8 cellular contexts compared by ENCODE assay signal in the genomic region with DNA sequence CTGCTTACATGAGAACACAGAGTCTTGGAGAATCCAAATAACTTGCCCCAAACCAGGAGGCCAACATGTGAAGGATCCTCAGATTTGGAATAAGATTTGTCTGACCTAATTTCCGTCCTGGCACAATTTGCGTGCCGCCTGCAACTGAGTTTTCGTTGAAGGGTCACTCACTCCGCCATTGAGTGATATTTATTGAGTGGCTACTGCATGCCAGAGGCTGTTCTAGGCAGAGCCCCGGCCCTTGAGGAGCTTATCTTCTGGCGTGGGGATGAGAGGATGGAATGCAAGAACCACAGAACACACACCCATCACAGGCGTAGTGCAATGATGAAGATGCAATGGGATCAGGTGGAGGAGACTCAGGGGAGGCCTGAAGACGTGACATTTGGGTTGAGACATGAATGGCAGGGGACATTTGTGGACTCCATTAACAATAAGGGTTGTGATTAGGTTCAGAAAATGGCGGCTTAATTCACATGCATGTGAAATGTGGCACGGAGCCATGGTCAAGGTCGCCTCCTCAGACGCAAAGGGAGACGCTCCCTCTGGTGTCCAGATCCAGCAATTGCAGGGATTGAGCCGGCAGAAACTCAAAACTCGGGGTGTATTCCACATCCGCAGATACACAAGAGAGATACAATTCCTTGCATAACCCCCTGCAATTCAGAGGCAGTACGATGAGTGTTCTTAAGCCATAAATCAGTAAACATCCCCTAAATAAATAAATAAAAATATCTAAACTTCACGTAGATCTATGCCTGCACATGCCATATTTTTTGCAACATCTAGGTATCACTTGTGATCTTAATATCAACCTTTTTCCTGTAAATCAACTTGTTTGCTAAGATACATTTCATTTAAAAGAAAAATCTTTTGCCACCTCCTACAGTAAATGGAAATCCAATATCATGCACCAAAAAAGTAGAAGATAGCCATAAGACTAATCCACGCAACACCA. TPM values are rescaled to one million over a fixed set of nuclear protein-coding genes. Genes with fewer than 3 reads are reported as not detected.
A peak's percentile ranks its signal among the peaks of the same experiment; 100 is the strongest.
DNase-seq lines count a peak whose midpoint lies in the region; ATAC-seq and TF ChIP-seq lines count a peak whose summit lies in the region.

No MANE protein-coding gene starts in this region.

- H3K36me3 ChIP-seq in Caco-2 (ENCODE audit: control insufficient read depth, insufficient read depth, low read length) (no peaks in the 10 kb centered on the region), mesenchymal stem cell (ENCODE audit: control insufficient read depth in 1 of 2, insufficient read depth in 2 of 2, low read depth in 1 of 2, low read length in 2 of 2) (no peaks in the 10 kb centered on the region)

- no peak overlapping the region for H3K14ac ChIP-seq in mesenchymal stem cell (ENCODE audit: low read length in 2 of 2)

- H2AFZ ChIP-seq in mesenchymal stem cell (ENCODE audit: low read depth, low read length) = no peak overlapping the region

- H2BK120ac ChIP-seq in mesenchymal stem cell (ENCODE audit: low read depth, low read length) = no peak overlapping the region

- H3K18ac ChIP-seq in mesenchymal stem cell (ENCODE audit: low read depth in 1 of 2, low read length in 2 of 2) = no peak overlapping the region

- H3K9ac ChIP-seq in mesenchymal stem cell (ENCODE audit: low read length) = no peak overlapping the region

- H3K4me1 Mint-ChIP-seq in Caco-2 (ENCODE audit: low read depth, unreplicated experiment) = no peaks in the 10 kb centered on the region
- H3K4me1 Mint-ChIP-seq in activated CD8-positive, alpha-beta T cell treated with anti-CD3 and anti-CD28 coated beads, Interleukin-2, amount 10 ng/mL, durations not matched to agents 7 days and 5 days (ENCODE audit: low read depth) = peaks cover 4% of the 10 kb centered on the region
- H3K4me1 Mint-ChIP-seq in effector memory CD8-positive, alpha-beta T cell (ENCODE audit: low read depth in 2 of 2) = peaks cover 3% of the 10 kb centered on the region in 2 donors

- DNase-seq in Caco-2 = peak; percentile 66 to 75
- DNase-seq in HS-27A (ENCODE audit: low read depth) = peak; percentile 23
- DNase-seq in NCI-H82 (lab: John Stamatoyannopoulos, UW) = peak; percentile 91
- DNase-seq in activated CD8-positive, alpha-beta T cell treated with anti-CD3 and anti-CD28 coated beads, Interleukin-2, amount 10 ng/mL, durations not matched to agents 7 days and 5 days = peak; percentile 74
- DNase-seq in effector memory CD8-positive, alpha-beta T cell = peak; percentile 51 to 55 (median 55)
- DNase-seq in mesenchymal stem cell = peak; percentile 69
- DNase-seq in stimulated activated CD8-positive, alpha-beta memory T cell treated with anti-CD3 and anti-CD28 coated beads, Interleukin-15, amount 100 ng/mL, for 4 hours (ENCODE audit: low read depth in 2 of 2) = peak; percentile 12 to 24

- TF ChIP-seq CTCF in Caco-2 (IDR thresholded peaks at IDR 0.05; ENCODE audit: insufficient read depth in 1 of 2, low read depth in 1 of 2, low read length in 1 of 2, severe bottlenecking in 1 of 2, unreplicated experiment in 1 of 2) = peak; percentile 89 to 91

- BruUV-seq in Caco-2 (replicated peaks; lab: Mats Ljungman, UMichigan) = no TSS peak

- H3K4me3 ChIP-seq in Caco-2 (ENCODE audit: low read depth, low read length) (no peak overlapping the region), mesenchymal stem cell (ENCODE audit: insufficient read depth in 1 of 2, low read depth in 1 of 2, low read length in 2 of 2) (no peak overlapping the region)

- no peak overlapping the region for H4K91ac ChIP-seq in mesenchymal stem cell (ENCODE audit: low read length)

- H3K4ac ChIP-seq in mesenchymal stem cell (ENCODE audit: low read depth in 1 of 2, low read length in 2 of 2) = no peak overlapping the region

- no peak overlapping the region for H4K8ac ChIP-seq in mesenchymal stem cell (ENCODE audit: low read length)

- H3K4me1 ChIP-seq in Caco-2 (no peaks in the 10 kb centered on the region), mesenchymal stem cell (ENCODE audit: control insufficient read depth, insufficient read depth, low read depth, low read length) (peaks cover 6% of the 10 kb centered on the region)

- no peak overlapping the region for H3K27ac Mint-ChIP-seq in Caco-2 (ENCODE audit: unreplicated experiment)
- no peak overlapping the region for H3K27ac Mint-ChIP-seq in activated CD8-positive, alpha-beta T cell treated with anti-CD3 and anti-CD28 coated beads, Interleukin-2, amount 10 ng/mL, durations not matched to agents 7 days and 5 days
- no peak overlapping the region for H3K27ac Mint-ChIP-seq in effector memory CD8-positive, alpha-beta T cell

- CTCF ChIA-PET in Caco-2 (lab: Charles Lee) = no interaction called here
- CTCF ChIA-PET in activated CD8-positive, alpha-beta T cell treated with anti-CD3 and anti-CD28 coated beads, Interleukin-2, amount 10 ng/mL, durations not matched to agents 7 days and 5 days (lab: Charles Lee) = interaction anchor here (0.6 to 1.2 kb wide), 3 partner anchors 170 to 192 kb away, joined by 3 to 5 read pairs (median 3); no protein-coding TSS in a partner anchor

- no peak overlapping the region for H2BK5ac ChIP-seq in mesenchymal stem cell (ENCODE audit: low read depth, low read length, poor library complexity, severe bottlenecking)

- POLR2A ChIA-PET in Caco-2 (lab: Charles Lee) = no interaction called here
- POLR2A ChIA-PET in activated CD8-positive, alpha-beta T cell treated with anti-CD3 and anti-CD28 coated beads, Interleukin-2, amount 10 ng/mL, durations not matched to agents 7 days and 5 days (lab: Charles Lee) = no interaction called here

- no peaks in the 10 kb centered on the region for H3K79me1 ChIP-seq in mesenchymal stem cell (replicated peaks; ENCODE audit: low read length, poor library complexity, severe bottlenecking)

- WGBS in mesenchymal stem cell = 55% methylated on average over 20 of the region's 20 CpGs

- no peaks in the 10 kb centered on the region for H3K36me3 Mint-ChIP-seq in Caco-2 (ENCODE audit: insufficient read depth, unreplicated experiment)
- H3K36me3 Mint-ChIP-seq in activated CD8-positive, alpha-beta T cell treated with anti-CD3 and anti-CD28 coated beads, Interleukin-2, amount 10 ng/mL, durations not matched to agents 7 days and 5 days (ENCODE audit: low read depth) = no peaks in the 10 kb centered on the region
- no peaks in the 10 kb centered on the region for H3K36me3 Mint-ChIP-seq in effector memory CD8-positive, alpha-beta T cell (ENCODE audit: insufficient read depth)

- H3K27me3 Mint-ChIP-seq in Caco-2 (ENCODE audit: insufficient read depth, unreplicated experiment) = no peaks in the 10 kb centered on the region
- H3K27me3 Mint-ChIP-seq in activated CD8-positive, alpha-beta T cell treated with anti-CD3 and anti-CD28 coated beads, Interleukin-2, amount 10 ng/mL, durations not matched to agents 7 days and 5 days (ENCODE audit: low read depth) = peaks cover 4% of the 10 kb centered on the region
- H3K27me3 Mint-ChIP-seq in effector memory CD8-positive, alpha-beta T cell = peaks cover 22 to 48% of the 10 kb centered on the region in 2 donors

- H2AK5ac ChIP-seq in mesenchymal stem cell (ENCODE audit: low read length, severe bottlenecking) = no peak overlapping the region

- H3K4me2 ChIP-seq in mesenchymal stem cell (ENCODE audit: low read length, poor library complexity, severe bottlenecking) = no peak overlapping the region

- no peak overlapping the region for H2BK15ac ChIP-seq in mesenchymal stem cell (ENCODE audit: low read depth, poor library complexity, severe bottlenecking)

- H3K27ac ChIP-seq in mesenchymal stem cell (ENCODE audit: low read length, poor library complexity, severe bottlenecking) = no peak overlapping the region

- no peak overlapping the region for H3K4me3 Mint-ChIP-seq in Caco-2 (ENCODE audit: unreplicated experiment)
- H3K4me3 Mint-ChIP-seq in activated CD8-positive, alpha-beta T cell treated with anti-CD3 and anti-CD28 coated beads, Interleukin-2, amount 10 ng/mL, durations not matched to agents 7 days and 5 days = no peak overlapping the region
- no peak overlapping the region for H3K4me3 Mint-ChIP-seq in effector memory CD8-positive, alpha-beta T cell

- H2BK12ac ChIP-seq in mesenchymal stem cell (ENCODE audit: low read length in 2 of 2) = no peak overlapping the region

- H3K23ac ChIP-seq in mesenchymal stem cell (ENCODE audit: low read length in 2 of 2) = no peak overlapping the region

- H3K9me3 ChIP-seq in Caco-2 (no peaks in the 10 kb centered on the region), mesenchymal stem cell (ENCODE audit: control insufficient read depth, low read length) (no peaks in the 10 kb centered on the region)

- H3K9me3 Mint-ChIP-seq in Caco-2 (ENCODE audit: unreplicated experiment) = no peaks in the 10 kb centered on the region
- H3K9me3 Mint-ChIP-seq in activated CD8-positive, alpha-beta T cell treated with anti-CD3 and anti-CD28 coated beads, Interleukin-2, amount 10 ng/mL, durations not matched to agents 7 days and 5 days (ENCODE audit: insufficient read depth) = no peaks in the 10 kb centered on the region
- no peaks in the 10 kb centered on the region for H3K9me3 Mint-ChIP-seq in effector memory CD8-positive, alpha-beta T cell

- intact Hi-C loops in Caco-2 (cut with micrococcal nuclease; ENCODE audit: unreplicated experiment) = loop anchor here (1.0 kb wide), 3 partner anchors 178 to 252 kb away; no protein-coding TSS in a partner anchor

- H3K27me3 ChIP-seq in Caco-2 (replicated peaks; ENCODE audit: control insufficient read depth, insufficient read depth, low read length) = no peaks in the 10 kb centered on the region
- peaks cover 39 to 56% of the 10 kb centered on the region in 2 experiments for H3K27me3 ChIP-seq in mesenchymal stem cell (ENCODE audit: control insufficient read depth in 1 of 2, insufficient read depth in 1 of 2, low read length in 2 of 2)

- ATAC-seq in activated CD8-positive, alpha-beta T cell treated with anti-CD3 and anti-CD28 coated beads, Interleukin-2, amount 10 ng/mL, durations not matched to agents 7 days and 5 days = peak; percentile 58
- ATAC-seq in effector memory CD8-positive, alpha-beta T cell (replicated peaks) = peak; percentile 46
- no peak for ATAC-seq in GM18870 (IDR thresholded peaks at IDR 0.05; ENCODE audit: unreplicated experiment)

RNA-seq across cellular contexts. Expression of a gene that starts 57.9 kb away (rescaled TPM):
- total RNA-seq in Caco-2 (2022) = 10.1 and 12.8 TPM in 2 replicates
- not detected for total RNA-seq in activated CD8-positive, alpha-beta T cell treated with anti-CD3 and anti-CD28 coated beads, Interleukin-2, amount 10 ng/mL, durations not matched to agents 7 days and 5 days
- 0.04 TPM for polyA plus RNA-seq in mesenchymal stem cell (2013, experiment 1 of 2)
- 0.03 TPM for polyA plus RNA-seq in mesenchymal stem cell (2013, experiment 2 of 2)

Comparison
In these comparisons a context has a peak if more than half of its experiments do, and no peak if none do; other contexts are left out.
1. DNase-seq: peak in every context shown above with its lines; median percentile 91 in NCI-H82; 74 in activated CD8-positive, alpha-beta T cell treated with anti-CD3 and anti-CD28 coated beads, Interleukin-2, amount 10 ng/mL, durations not matched to agents 7 days and 5 days; 70 in Caco-2; 69 in mesenchymal stem cell; 55 in effector memory CD8-positive, alpha-beta T cell; 23 in HS-27A; 18 in stimulated activated CD8-positive, alpha-beta memory T cell treated with anti-CD3 and anti-CD28 coated beads, Interleukin-15, amount 100 ng/mL, for 4 hours.
2. RNA of a gene that starts 57.9 kb away (total RNA-seq): 10.1 to 12.8 TPM in Caco-2; not detected in activated CD8-positive, alpha-beta T cell treated with anti-CD3 and anti-CD28 coated beads, Interleukin-2, amount 10 ng/mL, durations not matched to agents 7 days and 5 days; every median in the first group is over 10 times any median in the second.